ENCODE assay signal across 8 cellular contexts in genomic region chr9:78296208-78296892, GRCh38. TPM values are rescaled to one million over a fixed set of nuclear protein-coding genes. Genes with fewer than 3 reads are reported as not detected.
DNase-seq lines count a peak whose midpoint lies in the region; ATAC-seq, FAIRE-seq and TF ChIP-seq lines count a peak whose summit lies in the region.

No MANE protein-coding gene starts in this region.

- H3K27ac ChIP-seq in heart right ventricle (peak overlapping the region in 2 of 10 donors; percentile 28 to 36), ovary (peak overlapping the region in 1 of 2 donors; percentile 52)

- peak overlapping the region; percentile 90 for H3K27ac Mint-ChIP-seq in T-helper 2 cell treated with Interferon-gamma antibody and Interleukin-4, amounts not matched to agents 5 μg/mL and 100 μg/mL, for 36 hours
- H3K27ac Mint-ChIP-seq in activated naive CD8-positive, alpha-beta T cell treated with anti-CD3 and anti-CD28 coated beads, Interleukin-2, amount 50 U/mL, for 24 hours, result peak overlapping the region; percentile 94

- no peak for FAIRE-seq in D721Med (lab: Jason Lieb, UNC)

- peak overlapping the region; percentile 88 for H3K4me3 Mint-ChIP-seq in T-helper 2 cell treated with Interferon-gamma antibody and Interleukin-4, amounts not matched to agents 5 μg/mL and 100 μg/mL, for 36 hours
- H3K4me3 Mint-ChIP-seq in activated naive CD8-positive, alpha-beta T cell treated with anti-CD3 and anti-CD28 coated beads, Interleukin-2, amount 50 U/mL, for 24 hours, result peak overlapping the region; percentile 91

- peaks cover 45% of the 10 kb centered on the region for H3K4me1 Mint-ChIP-seq in T-helper 2 cell treated with Interferon-gamma antibody and Interleukin-4, amounts not matched to agents 5 μg/mL and 100 μg/mL, for 36 hours (ENCODE audit: low read depth)
- peaks cover 44% of the 10 kb centered on the region for H3K4me1 Mint-ChIP-seq in activated naive CD8-positive, alpha-beta T cell treated with anti-CD3 and anti-CD28 coated beads, Interleukin-2, amount 50 U/mL, for 24 hours

- peaks cover 0 to 50% (median 44%) of the 10 kb centered on the region in 7 donors for H3K27me3 ChIP-seq in heart right ventricle
- no peaks in the 10 kb centered on the region for H3K27me3 ChIP-seq in ovary

- WGBS in heart right ventricle, 2 donors, result 1 to 3% methylated on average over 32 of the region's 32 CpGs
- 1 to 3% (median 2%) methylated on average over 23 to 32 of the region's 32 CpGs for WGBS in ovary, 3 donors

- peaks cover 6 to 28% (median 23%) of the 10 kb centered on the region in 9 donors for H3K4me1 ChIP-seq in heart right ventricle
- H3K4me1 ChIP-seq in ovary (ENCODE audit: insufficient read depth), result peaks cover 9% of the 10 kb centered on the region

- ATAC-seq in activated naive CD8-positive, alpha-beta T cell treated with anti-CD3 and anti-CD28 coated beads, Interleukin-2, amount 50 U/mL, for 24 hours, result no peak
- ATAC-seq in heart right ventricle (peak; percentile 12 to 57 (median 18)), HG03520 (IDR thresholded peaks at IDR 0.05; ENCODE audit: unreplicated experiment) (no peak)

- DNase-seq in T-helper 2 cell treated with Interferon-gamma antibody and Interleukin-4, amounts not matched to agents 5 μg/mL and 100 μg/mL, for 36 hours (ENCODE audit: low spot score), result peak; percentile 6
- no peak for DNase-seq in T-helper 2 cell
- DNase-seq in NCI-H2227 treated with DMSO at 0.1 percent for 48 hours (lab: John Stamatoyannopoulos, UW), result peak; percentile 33
- peak; percentile 31 for DNase-seq in activated naive CD8-positive, alpha-beta T cell treated with anti-CD3 and anti-CD28 coated beads, Interleukin-2, amount 50 U/mL, for 24 hours
- peak; percentile 9 to 42 for DNase-seq in heart right ventricle
- peak; percentile 38 to 66 (median 64) for DNase-seq in ovary
- DNase-seq in D721Med (ENCODE audit: insufficient read length, low spot score), result no peak

- H3K9me3 ChIP-seq in heart right ventricle (no peaks in the 10 kb centered on the region), ovary (no peaks in the 10 kb centered on the region)

- H3K36me3 ChIP-seq in heart right ventricle (no peaks in the 10 kb centered on the region), ovary (no peaks in the 10 kb centered on the region)

- TF ChIP-seq POLR2A in ovary (IDR thresholded peaks at IDR 0.05), result no peak

- TF ChIP-seq CTCF in heart right ventricle (IDR thresholded peaks at IDR 0.05) (no peak), ovary (IDR thresholded peaks at IDR 0.05) (no peak), D721Med (IDR thresholded peaks at IDR 0.05; ENCODE audit: insufficient read depth, missing control alignments) (no peak)

- peak overlapping the region; percentile 34 to 70 (median 57) for H3K4me3 ChIP-seq in heart right ventricle
- peak overlapping the region; percentile 46 for H3K4me3 ChIP-seq in ovary

- H3K9me3 Mint-ChIP-seq in T-helper 2 cell treated with Interferon-gamma antibody and Interleukin-4, amounts not matched to agents 5 μg/mL and 100 μg/mL, for 36 hours, result no peaks in the 10 kb centered on the region
- H3K9me3 Mint-ChIP-seq in activated naive CD8-positive, alpha-beta T cell treated with anti-CD3 and anti-CD28 coated beads, Interleukin-2, amount 50 U/mL, for 24 hours, result no peaks in the 10 kb centered on the region

- no peak for TF ChIP-seq EP300 in ovary (IDR thresholded peaks at IDR 0.05)

- peaks cover 16% of the 10 kb centered on the region for H3K36me3 Mint-ChIP-seq in T-helper 2 cell treated with Interferon-gamma antibody and Interleukin-4, amounts not matched to agents 5 μg/mL and 100 μg/mL, for 36 hours (ENCODE audit: low read depth)
- H3K36me3 Mint-ChIP-seq in activated naive CD8-positive, alpha-beta T cell treated with anti-CD3 and anti-CD28 coated beads, Interleukin-2, amount 50 U/mL, for 24 hours (ENCODE audit: low read depth), result peaks cover 27% of the 10 kb centered on the region

- no peaks in the 10 kb centered on the region for H3K27me3 Mint-ChIP-seq in T-helper 2 cell treated with Interferon-gamma antibody and Interleukin-4, amounts not matched to agents 5 μg/mL and 100 μg/mL, for 36 hours (ENCODE audit: low read depth)
- H3K27me3 Mint-ChIP-seq in activated naive CD8-positive, alpha-beta T cell treated with anti-CD3 and anti-CD28 coated beads, Interleukin-2, amount 50 U/mL, for 24 hours, result no peaks in the 10 kb centered on the region

- intact Hi-C loops in heart right ventricle (cut with DNase I) (no loop called here), ovary (cut with DNase I) (no loop called here)

RNA-seq across cellular contexts. Expression of gene PSAT1, which starts 0.6 kb away (rescaled TPM):
- total RNA-seq in heart right ventricle (1 to 10 TPM in 2 of 10 donors, under 1 TPM in 7, not detected in 1; 0.28 to 2.4 (median 0.39) TPM), ovary (100 to 1,000 TPM in 1 of 7 donors, 10 to 100 TPM in 2, 1 to 10 TPM in 3, under 1 TPM in 1; 0.83 to 153 (median 7.1) TPM)
- polyA plus RNA-seq in heart right ventricle (1 to 10 TPM in 1 of 2 donors, under 1 TPM in 1; 0.95 to 4.0 TPM), ovary (10 to 100 TPM in 1 of 2 donors, 1 to 10 TPM in 1; 1.5 to 10.2 TPM)

Comparison
In these comparisons a context has a peak if more than half of its experiments do, and no peak if none do; other contexts are left out.
1. DNase-seq: peak in T-helper 2 cell treated with Interferon-gamma antibody and Interleukin-4, amounts not matched to agents 5 μg/mL and 100 μg/mL, for 36 hours (single experiment), NCI-H2227 treated with DMSO at 0.1 percent for 48 hours (single experiment), activated naive CD8-positive, alpha-beta T cell treated with anti-CD3 and anti-CD28 coated beads, Interleukin-2, amount 50 U/mL, for 24 hours (single experiment), heart right ventricle (2 of 2) and ovary (5 of 5); none in T-helper 2 cell (0 of 5) and D721Med (single experiment).
2. ATAC-seq: peak in heart right ventricle (8 of 8); none in activated naive CD8-positive, alpha-beta T cell treated with anti-CD3 and anti-CD28 coated beads, Interleukin-2, amount 50 U/mL, for 24 hours (single experiment) and HG03520 (single experiment).